Comparison of ENCODE assay signal across 6 cellular contexts in genomic region chr10:113453351-113453750, GRCh38.
"Had no signal": no experiment of that assay in that cellular context is flagged by ENCODE, and none has a peak within 500 bp of the region (broad histone marks: within the 10 kb centered on the region; RNA-seq: fewer than 3 reads in every experiment).

No MANE protein-coding gene starts in this region.

- H3K27ac ChIP-seq: HL-60 had no signal

- H3K27ac Mint-ChIP-seq: IgD-negative memory B cell had no signal

- ATAC-seq: HepG2, K562 had no signal

- DNase-seq: IMR-90, KBM-7 had no signal

- H3K4me3 Mint-ChIP-seq: IgD-negative memory B cell had no signal

- H3K4me3 ChIP-seq: K562 had no signal

- H3K4me1 Mint-ChIP-seq: IgD-negative memory B cell had no signal
